12 cellular contexts compared by ENCODE assay signal in the genomic region with DNA sequence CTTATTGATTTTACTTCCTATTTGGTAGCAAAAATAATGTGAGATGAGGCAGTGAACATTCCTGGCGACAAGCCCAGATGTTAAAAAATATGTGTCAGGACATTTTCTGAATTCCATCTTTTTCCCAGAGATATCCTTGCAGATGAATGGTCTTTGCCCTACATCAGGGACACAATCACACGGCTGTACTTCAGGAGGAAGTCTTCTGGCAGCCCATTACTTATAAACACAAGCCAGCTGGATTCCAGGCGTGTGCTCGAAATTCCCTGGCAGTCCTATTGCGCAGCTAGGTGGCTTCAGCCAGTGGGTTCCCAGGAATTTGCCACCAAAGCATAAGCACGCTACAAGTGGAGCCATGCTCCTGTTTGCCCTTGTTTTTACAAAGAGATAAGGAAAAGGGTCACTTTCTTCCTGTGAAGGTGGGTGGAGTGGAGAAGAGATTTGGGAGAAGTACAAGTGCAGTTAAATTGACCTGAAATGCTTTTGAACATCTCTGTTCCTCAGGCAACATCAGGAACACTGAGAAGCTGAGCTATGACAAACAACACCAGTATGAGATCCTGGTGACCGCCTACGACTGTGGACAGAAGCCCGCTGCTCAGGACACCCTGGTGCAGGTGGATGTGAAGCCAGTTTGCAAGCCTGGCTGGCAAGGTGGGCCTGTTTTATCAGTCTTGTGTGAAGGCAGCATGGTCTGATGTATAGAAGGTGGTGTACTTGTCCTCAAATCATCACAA.
A peak's percentile ranks its signal among the peaks of the same experiment; 100 is the strongest.
DNase-seq lines count a peak whose midpoint lies in the region; ATAC-seq and TF ChIP-seq lines count a peak whose summit lies in the region.
"Had no signal": no experiment of that assay in that cellular context is flagged by ENCODE, and none has a peak within 500 bp of the region (broad histone marks: within the 10 kb centered on the region; RNA-seq: fewer than 3 reads in every experiment).

No MANE protein-coding gene starts in this region.

- POLR2A ChIA-PET in AG04449 (lab: Yijun Ruan, JAX): no interaction called here

- CTCF ChIA-PET in AG04449 (lab: Yijun Ruan, JAX): no interaction called here
- CTCF ChIA-PET in activated naive CD4-positive, alpha-beta T cell treated with anti-CD3 and anti-CD28 coated beads, Interleukin-2, amount 10 ng/mL, durations not matched to agents 7 days and 5 days (lab: Charles Lee): no interaction called here

- no peaks in the 10 kb centered on the region for H3K4me1 Mint-ChIP-seq in activated naive CD4-positive, alpha-beta T cell treated with anti-CD3 and anti-CD28 coated beads, Interleukin-2, amount 10 ng/mL, durations not matched to agents 7 days and 5 days

- DNase-seq in AG04449 (ENCODE audit: low read depth, low spot score): peak; percentile 14
- DNase-seq in RPMI7951 (ENCODE audit: low read depth): peak; percentile 69
- peak; percentile 74 for DNase-seq in fibroblast of pulmonary artery (ENCODE audit: low read depth)
- peak; percentile 83 for DNase-seq in myocyte (ENCODE audit: low read depth)
- DNase-seq in NCI-H345 (lab: John Stamatoyannopoulos, UW): no peak
- DNase-seq in activated naive CD4-positive, alpha-beta T cell treated with anti-CD3 and anti-CD28 coated beads, Interleukin-2, amount 10 ng/mL, durations not matched to agents 7 days and 5 days: no peak
- DNase-seq: C1 segment of cervical spinal cord, islet precursor cell, retina, WERI-Rb-1 had no signal

- no peak overlapping the region for H3K4me3 Mint-ChIP-seq in activated naive CD4-positive, alpha-beta T cell treated with anti-CD3 and anti-CD28 coated beads, Interleukin-2, amount 10 ng/mL, durations not matched to agents 7 days and 5 days

- ATAC-seq in GM19324 (IDR thresholded peaks at IDR 0.05; ENCODE audit: low FRiP score, unreplicated experiment) (no peak), GM21786 (IDR thresholded peaks at IDR 0.05; ENCODE audit: unreplicated experiment) (no peak)

- no peaks in the 10 kb centered on the region for H3K27me3 Mint-ChIP-seq in activated naive CD4-positive, alpha-beta T cell treated with anti-CD3 and anti-CD28 coated beads, Interleukin-2, amount 10 ng/mL, durations not matched to agents 7 days and 5 days

- no peak overlapping the region for H3K4me3 ChIP-seq in AG04449 (ENCODE audit: low read depth, low read length)
- no peak overlapping the region for H3K4me3 ChIP-seq in fibroblast of pulmonary artery (replicated peaks; ENCODE audit: low read depth, low read length)

- no peaks in the 10 kb centered on the region for H3K36me3 Mint-ChIP-seq in activated naive CD4-positive, alpha-beta T cell treated with anti-CD3 and anti-CD28 coated beads, Interleukin-2, amount 10 ng/mL, durations not matched to agents 7 days and 5 days

- H3K9me3 Mint-ChIP-seq in activated naive CD4-positive, alpha-beta T cell treated with anti-CD3 and anti-CD28 coated beads, Interleukin-2, amount 10 ng/mL, durations not matched to agents 7 days and 5 days: no peaks in the 10 kb centered on the region

- H3K27ac Mint-ChIP-seq in activated naive CD4-positive, alpha-beta T cell treated with anti-CD3 and anti-CD28 coated beads, Interleukin-2, amount 10 ng/mL, durations not matched to agents 7 days and 5 days: no peak overlapping the region

- TF ChIP-seq CTCF in AG04449 (IDR thresholded peaks at IDR 0.05; ENCODE audit: insufficient read depth, low read length, missing control alignments) (no peak), fibroblast of pulmonary artery (IDR thresholded peaks at IDR 0.05; ENCODE audit: low read length, missing control alignments) (no peak)

Comparison
In these comparisons a context has a peak if more than half of its experiments do, and no peak if none do; other contexts are left out.
1. DNase-seq: peak in AG04449 (single experiment), RPMI7951 (single experiment), fibroblast of pulmonary artery (single experiment) and myocyte (single experiment); none in NCI-H345 (single experiment) and activated naive CD4-positive, alpha-beta T cell treated with anti-CD3 and anti-CD28 coated beads, Interleukin-2, amount 10 ng/mL, durations not matched to agents 7 days and 5 days (single experiment).